In genomic region chr7:102914585-102914984, GRCh38 we compare ENCODE assay signal across 13 cellular contexts. TPM values are rescaled to one million over a fixed set of nuclear protein-coding genes. Genes with fewer than 3 reads are reported as not detected.
DNase-seq lines count a peak whose midpoint lies in the region; ATAC-seq and TF ChIP-seq lines count a peak whose summit lies in the region.
"Had no signal": no experiment of that assay in that cellular context is flagged by ENCODE, and none has a peak within 500 bp of the region (broad histone marks: within the 10 kb centered on the region; RNA-seq: fewer than 3 reads in every experiment).

No MANE protein-coding gene starts in this region.

- peak; percentile 95 for ATAC-seq in sciatic nerve
- ATAC-seq: activated CD8-positive, alpha-beta T cell treated with anti-CD3 and anti-CD28 coated beads, Interleukin-2, amount 10 ng/mL, durations not matched to agents 7 days and 5 days had no signal

- H3K4me3 ChIP-seq in ascending aorta, result peak overlapping the region; percentile 29 to 65
- peak overlapping the region in 1 of 2 donors; percentile 27 for H3K4me3 ChIP-seq in right atrium auricular region
- H3K4me3 ChIP-seq: BLaER1 treated with 17β-estradiol and CSF1 and Interleukin-3, amounts not matched to agents 10 nM and 100 nM had no signal

- H3K27ac ChIP-seq in ascending aorta, result peak overlapping the region; percentile 81 to 91
- H3K27ac ChIP-seq in right atrium auricular region, result peak overlapping the region; percentile 38 to 58
- H3K27ac ChIP-seq: BLaER1 treated with 17β-estradiol and CSF1 and Interleukin-3, amounts not matched to agents 10 nM and 100 nM had no signal

- peaks cover 13 to 38% of the 10 kb centered on the region in 2 donors for H3K4me1 ChIP-seq in ascending aorta
- H3K4me1 ChIP-seq in right atrium auricular region, result peaks cover 0 to 20% of the 10 kb centered on the region in 2 donors

- no peak for TF ChIP-seq CTCF in ascending aorta (IDR thresholded peaks at IDR 0.05)
- TF ChIP-seq CTCF in right atrium auricular region (IDR thresholded peaks at IDR 0.05), result no peak

- H3K27me3 ChIP-seq in ascending aorta (no peaks in the 10 kb centered on the region), right atrium auricular region (no peaks in the 10 kb centered on the region)
- H3K27me3 ChIP-seq: BLaER1 treated with 17β-estradiol and CSF1 and Interleukin-3, amounts not matched to agents 10 nM and 100 nM had no signal

- H3K9me3 ChIP-seq in ascending aorta (no peaks in the 10 kb centered on the region), right atrium auricular region (no peaks in the 10 kb centered on the region)

- peak; percentile 29 for DNase-seq in GM03348 (ENCODE audit: low spot score)
- DNase-seq in ascending aorta (ENCODE audit: low spot score in 2 of 2), result peak; percentile 31 to 91
- DNase-seq in right atrium auricular region (ENCODE audit: low spot score), result peak; percentile 83
- DNase-seq in sciatic nerve (ENCODE audit: low spot score), result no peak
- no peak for DNase-seq in SW480 (ENCODE audit: low spot score)
- DNase-seq in NCI-H1436 treated with DMSO at 0.1 percent for 48 hours (lab: John Stamatoyannopoulos, UW), result no peak
- no peak for DNase-seq in T-helper 2 cell
- no peak for DNase-seq in NCI-H2081 (lab: John Stamatoyannopoulos, UW)
- DNase-seq: activated CD8-positive, alpha-beta T cell treated with anti-CD3 and anti-CD28 coated beads, Interleukin-2, amount 10 ng/mL, durations not matched to agents 7 days and 5 days; naive B cell; NCI-H510A; SW 1271 had no signal

- H3K36me3 ChIP-seq in ascending aorta, result no peaks in the 10 kb centered on the region
- H3K36me3 ChIP-seq in right atrium auricular region, result no peaks in the 10 kb centered on the region
- H3K36me3 ChIP-seq: BLaER1 treated with 17β-estradiol and CSF1 and Interleukin-3, amounts not matched to agents 10 nM and 100 nM had no signal

- intact Hi-C loops in ascending aorta (cut with DNase I) (loop anchor here (2.0 to 5.0 kb wide), 3 partner anchors 20 to 148 kb away; no protein-coding TSS in a partner anchor), sciatic nerve (cut with DNase I) (no loop called here)

RNA-seq across cellular contexts. Expression of gene LRRC17, which starts 1.8 kb away (rescaled TPM):
- total RNA-seq in ascending aorta (10.5 TPM), right atrium auricular region (1 to 10 TPM; 1.8 to 9.9 TPM), sciatic nerve (4.2 TPM)

Comparison
In these comparisons a context has a peak if more than half of its experiments do, and no peak if none do; other contexts are left out.
1. DNase-seq: peak in GM03348 (single experiment), ascending aorta (2 of 2) and right atrium auricular region (single experiment); none in sciatic nerve (single experiment), SW480 (single experiment), NCI-H1436 treated with DMSO at 0.1 percent for 48 hours (single experiment), T-helper 2 cell (0 of 5) and NCI-H2081 (0 of 2).